15 cellular contexts compared by ENCODE assay signal in genomic region chr6:158219229-158219628, GRCh38. TPM values are rescaled to one million over a fixed set of nuclear protein-coding genes. Genes with fewer than 3 reads are reported as not detected.
DNase-seq lines count a peak whose midpoint lies in the region; ATAC-seq and TF ChIP-seq lines count a peak whose summit lies in the region.
"Had no signal": no experiment of that assay in that cellular context is flagged by ENCODE, and none has a peak within 500 bp of the region (broad histone marks: within the 10 kb centered on the region; RNA-seq: fewer than 3 reads in every experiment).

No MANE protein-coding gene starts in this region.

- H3K36me3 ChIP-seq in transverse colon (no peaks in the 10 kb centered on the region), heart left ventricle (no peaks in the 10 kb centered on the region)
- H3K36me3 ChIP-seq: adrenal gland, gastrocnemius medialis, thyroid gland had no signal

- TF ChIP-seq POLR2A in transverse colon (IDR thresholded peaks at IDR 0.05) (no peak), heart left ventricle (IDR thresholded peaks at IDR 0.05) (no peak)

- no peaks in the 10 kb centered on the region for H3K9me3 ChIP-seq in transverse colon
- no peaks in the 10 kb centered on the region for H3K9me3 ChIP-seq in heart left ventricle
- H3K9me3 ChIP-seq: adrenal gland, gastrocnemius medialis, thyroid gland had no signal

- 17 to 50% methylated on average over 2 to 3 of the region's 3 CpGs for WGBS in transverse colon (ENCODE audit: low coverage in 1 of 2), 2 donors
- 56 to 68% (median 64%) methylated on average over 3 of the region's 3 CpGs for WGBS in heart left ventricle, 4 donors

- H3K27ac ChIP-seq in transverse colon (no peak overlapping the region), heart left ventricle (no peak overlapping the region)
- H3K27ac ChIP-seq: adrenal gland, gastrocnemius medialis, thyroid gland had no signal

- no peak for TF ChIP-seq EP300 in transverse colon (IDR thresholded peaks at IDR 0.05; ENCODE audit: low read depth)

- ATAC-seq in heart left ventricle (no peak), HG02798 (IDR thresholded peaks at IDR 0.05; ENCODE audit: poor library complexity, unreplicated experiment) (no peak), HG02840 (IDR thresholded peaks at IDR 0.05; ENCODE audit: low FRiP score, unreplicated experiment) (no peak)
- ATAC-seq: activated CD4-positive, alpha-beta T cell treated with anti-CD3 and anti-CD28 coated beads for 36 hours; PC-3 had no signal

- H3K4me3 ChIP-seq in fibroblast of the aortic adventitia (ENCODE audit: low read depth, low read length) (no peak overlapping the region), transverse colon (no peak overlapping the region), heart left ventricle (no peak overlapping the region)
- H3K4me3 ChIP-seq: adrenal gland, gastrocnemius medialis, thyroid gland had no signal

- no peak for TF ChIP-seq CTCF in fibroblast of the aortic adventitia (IDR thresholded peaks at IDR 0.05; ENCODE audit: insufficient read depth, low read length)
- TF ChIP-seq CTCF in transverse colon (IDR thresholded peaks at IDR 0.05), result no peak
- TF ChIP-seq CTCF in heart left ventricle (IDR thresholded peaks at IDR 0.05), result no peak

- intact Hi-C loops in transverse colon (cut with DNase I; ENCODE audit: low total_unique reads) (no loop called here), heart left ventricle (cut with DNase I) (loop anchor here in 2 of 10 donors (10.0 kb wide), 1 partner anchor 476 kb away; no protein-coding TSS in a partner anchor)

- in situ Hi-C loops in transverse colon (cut with MboI; ENCODE audit: low pct_ligation_motif_present in 1 of 4, low pct_unique_long_range_greater_than_20kb in 1 of 4, low sequenced_read_pairs in 3 of 4), result loop anchor here (5.0 to 25.0 kb wide), 7 partner anchors 268 to 918 kb away; no protein-coding TSS in a partner anchor

- no peaks in the 10 kb centered on the region for H3K4me1 ChIP-seq in transverse colon
- H3K4me1 ChIP-seq in heart left ventricle, result peaks cover 0 to 7% (median 0%) of the 10 kb centered on the region in 12 donors
- H3K4me1 ChIP-seq: adrenal gland, gastrocnemius medialis, thyroid gland had no signal

- DNase-seq in NCI-H2029 (lab: John Stamatoyannopoulos, UW) (peak; percentile 24), NCI-H2029 treated with DMSO at 0.1 percent for 48 hours (lab: John Stamatoyannopoulos, UW) (no peak), RKO (ENCODE audit: low spot score) (peak; percentile 77), fibroblast of the aortic adventitia (ENCODE audit: low read depth) (peak; percentile 98), transverse colon (peak; percentile 13), heart left ventricle (no peak)
- DNase-seq: ACHN; activated CD4-positive, alpha-beta T cell treated with anti-CD3 and anti-CD28 coated beads for 36 hours; gastrocnemius medialis; PC-3; stimulated activated CD4-positive, alpha-beta T cell treated with anti-CD3 and anti-CD28 coated beads, Interleukin-2, amount 100 ng/mL, for 48 hours; thyroid gland had no signal

- no peaks in the 10 kb centered on the region for H3K27me3 ChIP-seq in transverse colon
- H3K27me3 ChIP-seq in heart left ventricle, result no peaks in the 10 kb centered on the region
- H3K27me3 ChIP-seq: adrenal gland, gastrocnemius medialis, thyroid gland had no signal

RNA-seq across cellular contexts. Expression of gene GTF2H5, which starts 51.1 kb away (rescaled TPM):
- 10.5 and 48.6 TPM in 2 replicates for total RNA-seq in fibroblast of the aortic adventitia (ENCODE audit: low replicate concordance)
- 10 to 100 TPM in 1 of 4 donors, 1 to 10 TPM in 3; 1.2 to 28.9 (median 1.9) TPM for total RNA-seq in transverse colon
- total RNA-seq in heart left ventricle, result 10 to 100 TPM in 7 of 9 donors, 1 to 10 TPM in 2; 2.6 to 32.0 (median 25.8) TPM
- 1 to 10 TPM; 4.4 to 6.4 TPM for polyA plus RNA-seq in heart left ventricle

RNA-seq across cellular contexts. Expression of gene SERAC1, which starts 51.2 kb away (rescaled TPM):
- 7.4 and 11.2 TPM in 2 replicates for total RNA-seq in fibroblast of the aortic adventitia (ENCODE audit: low replicate concordance)
- 100 to 1,000 TPM in 1 of 4 donors, 10 to 100 TPM in 2, 1 to 10 TPM in 1; 9.8 to 125 (median 13.5) TPM for total RNA-seq in transverse colon
- 1 to 10 TPM; 3.7 to 7.0 (median 5.5) TPM for total RNA-seq in heart left ventricle
- 1 to 10 TPM; 1.5 to 5.6 TPM for polyA plus RNA-seq in heart left ventricle

Comparison
In these comparisons a context has a peak if more than half of its experiments do, and no peak if none do; other contexts are left out.
1. DNase-seq: peak in NCI-H2029 (single experiment), RKO (single experiment), fibroblast of the aortic adventitia (single experiment) and transverse colon (single experiment); none in NCI-H2029 treated with DMSO at 0.1 percent for 48 hours (single experiment) and heart left ventricle (0 of 5).